In genomic region chr14:103130017-103130764, GRCh38 we compare ENCODE assay signal across 1 cellular context.
TF ChIP-seq lines count a peak whose summit lies in the region.

No MANE protein-coding gene starts in this region.

TF ChIP-seq in A549, 52 proteins besides CTCF, POLR2A, EP300 and RAD21:
- TF ChIP-seq TFCP2L1 (CRISPR knock-in tag; IDR thresholded peaks at IDR 0.05), result no peak
- TF ChIP-seq HDAC2 (IDR thresholded peaks at IDR 0.05), result no peak
- no peak for TF ChIP-seq MYC (IDR thresholded peaks at IDR 0.05; ENCODE audit: borderline replicate concordance, low read length)
- no peak for TF ChIP-seq JUN (IDR thresholded peaks at IDR 0.05)
- TF ChIP-seq ELK1 (IDR thresholded peaks at IDR 0.05; ENCODE audit: low read depth, low read length), result no peak
- no peak for TF ChIP-seq MAX (IDR thresholded peaks at IDR 0.05)
- TF ChIP-seq ZNF302 (CRISPR knock-in tag; IDR thresholded peaks at IDR 0.05), result no peak
- no peak for TF ChIP-seq RCOR1 (IDR thresholded peaks at IDR 0.05; ENCODE audit: low read depth, low read length)
- TF ChIP-seq CBX2 (IDR thresholded peaks at IDR 0.05; ENCODE audit: borderline replicate concordance, low read depth), result no peak
- no peak for TF ChIP-seq POLR2AphosphoS2 (conservative IDR thresholded peaks at IDR 0.05; ENCODE audit: low read length)
- TF ChIP-seq ATOH8 (CRISPR knock-in tag; IDR thresholded peaks at IDR 0.05; ENCODE audit: low read depth), result no peak
- no peak for TF ChIP-seq RNF2 (IDR thresholded peaks at IDR 0.05; ENCODE audit: borderline replicate concordance, low read depth)
